14 cellular contexts compared by ENCODE assay signal in genomic region chr13:66543780-66544179, GRCh38.
A peak's percentile ranks its signal among the peaks of the same experiment; 100 is the strongest.
DNase-seq lines count a peak whose midpoint lies in the region; ATAC-seq and TF ChIP-seq lines count a peak whose summit lies in the region.
"Had no signal": no experiment of that assay in that cellular context is flagged by ENCODE, and none has a peak within 500 bp of the region (broad histone marks: within the 10 kb centered on the region; RNA-seq: fewer than 3 reads in every experiment).

No MANE protein-coding gene starts in this region.

- ATAC-seq in HG03520 (IDR thresholded peaks at IDR 0.05; ENCODE audit: unreplicated experiment), result peak; percentile 66
- no peak for ATAC-seq in GM21423 (IDR thresholded peaks at IDR 0.05; ENCODE audit: unreplicated experiment)
- ATAC-seq: esophagus mucosa, pancreas, Right ventricle myocardium inferior had no signal

- TF ChIP-seq CTCF in VCaP (conservative IDR thresholded peaks at IDR 0.05) (peak; percentile 16; the same call in 1 of the 2 replicates), retinal pigment epithelial cell (conservative IDR thresholded peaks at IDR 0.05; ENCODE audit: low read depth, low read length) (peak; percentile 16)

- no peak overlapping the region for H3K4me3 ChIP-seq in retinal pigment epithelial cell (ENCODE audit: low read length)
- H3K4me3 ChIP-seq: pancreas had no signal

- in situ Hi-C loops in G401 (cut with HindIII; ENCODE audit: low sequenced_read_pairs), result no loop called here

- peak; percentile 25 for DNase-seq in NCI-H748 (lab: John Stamatoyannopoulos, UW; ENCODE audit: unreplicated experiment)
- DNase-seq in NCI-H748 treated with DMSO at 0.1 percent for 48 hours (lab: John Stamatoyannopoulos, UW), result no peak
- no peak for DNase-seq in retinal pigment epithelial cell (ENCODE audit: low read depth)
- no peak for DNase-seq in G401 (ENCODE audit: low spot score)
- no peak for DNase-seq in pons (ENCODE audit: low spot score)
- DNase-seq: ACHN, cerebellar nuclear complex, pancreas had no signal

- H3K27ac ChIP-seq in VCaP, result peak overlapping the region; percentile 68
- H3K27ac ChIP-seq: HL-60, pancreas had no signal
